ENCODE assay signal across 1 cellular context in genomic region chr1:2580691-2581090, GRCh38.
A peak's percentile ranks its signal among the peaks of the same experiment; 100 is the strongest.
TF ChIP-seq lines count a peak whose summit lies in the region.

No MANE protein-coding gene starts in this region.

TF ChIP-seq in HepG2, 621 proteins besides CTCF, POLR2A, EP300 and RAD21:
- TF ChIP-seq RARA (CRISPR knock-in tag; IDR thresholded peaks at IDR 0.05): 0 out of 2 replicates have a peak, but pooled peaks have one; percentile 9
- TF ChIP-seq SETDB1 (CRISPR knock-in tag; IDR thresholded peaks at IDR 0.05; ENCODE audit: borderline replicate concordance): no peak
- TF ChIP-seq PCBP1 (IDR thresholded peaks at IDR 0.05; ENCODE audit: borderline replicate concordance, low read depth, low read length): no peak
- TF ChIP-seq JARID2 (CRISPR knock-in tag; IDR thresholded peaks at IDR 0.05; ENCODE audit: insufficient replicate concordance): no peak
- TF ChIP-seq ZNF878 (CRISPR knock-in tag; IDR thresholded peaks at IDR 0.05): no peak
- TF ChIP-seq SAFB2 (CRISPR knock-in tag; IDR thresholded peaks at IDR 0.05; ENCODE audit: borderline replicate concordance, low read depth): no peak
- TF ChIP-seq PRPF4 (IDR thresholded peaks at IDR 0.05; ENCODE audit: low read depth, low read length, poor library complexity, severe bottlenecking): no peak
